Comparison of ENCODE assay signal across 23 cellular contexts in genomic region chr17:29563816-29564215, GRCh38. TPM values are rescaled to one million over a fixed set of nuclear protein-coding genes. Genes with fewer than 3 reads are reported as not detected.
A peak's percentile ranks its signal among the peaks of the same experiment; 100 is the strongest.
DNase-seq lines count a peak whose midpoint lies in the region; ATAC-seq, FAIRE-seq and TF ChIP-seq lines count a peak whose summit lies in the region.
"Had no signal": no experiment of that assay in that cellular context is flagged by ENCODE, and none has a peak within 500 bp of the region (broad histone marks: within the 10 kb centered on the region; RNA-seq: fewer than 3 reads in every experiment).

No MANE protein-coding gene starts in this region.

- DNase-seq in CD4-positive, alpha-beta memory T cell: no peak
- peak; percentile 12 for DNase-seq in GM13976 (ENCODE audit: low spot score)
- no peak for DNase-seq in activated B cell treated with CpG ODN at 0.5 μM for 24 hours
- DNase-seq in naive B cell: peak; percentile 75
- DNase-seq in UCSD-AML1 (lab: John Stamatoyannopoulos, UW; ENCODE audit: unreplicated experiment): no peak
- no peak for DNase-seq in Ammon's horn (ENCODE audit: low spot score)
- DNase-seq in frontal cortex (ENCODE audit: low spot score in 2 of 2): no peak
- DNase-seq: activated T-cell treated with anti-CD3 and anti-CD28 coated beads, Interleukin-2, amount 50 U/mL, for 72 hours; aorta; EL; glutamatergic neuron; HCEC 1CT; IMR-90; midbrain; NCI-H1694; stimulated activated naive CD8-positive, alpha-beta T cell treated with anti-CD3 and anti-CD28 coated beads, Interleukin-15, Interleukin-2, amounts not matched to agents 100 U/mL and 50 U/mL, for 24 hours had no signal

- peaks cover 33% of the 10 kb centered on the region for H3K4me1 ChIP-seq in CD4-positive, alpha-beta memory T cell (ENCODE audit: insufficient read depth, low read length)

- TF ChIP-seq CTCF in GM13976 (IDR thresholded peaks at IDR 0.05; ENCODE audit: borderline replicate concordance, control extremely low read depth, extremely low read depth, insufficient read depth, missing control alignments) (no peak), activated B cell treated with CpG ODN at 0.5 μM for 24 hours (IDR thresholded peaks at IDR 0.05) (no peak)

- peaks cover 6 to 19% of the 10 kb centered on the region in 2 donors for H3K36me3 Mint-ChIP-seq in CD4-positive, alpha-beta memory T cell
- H3K36me3 Mint-ChIP-seq in activated B cell treated with CpG ODN at 0.5 μM for 24 hours (ENCODE audit: low read depth) (peaks cover 11% of the 10 kb centered on the region), naive B cell (peaks cover 0 to 5% of the 10 kb centered on the region in 2 donors)

- H3K27me3 ChIP-seq in CD4-positive, alpha-beta memory T cell (ENCODE audit: insufficient read depth, low read length): no peaks in the 10 kb centered on the region

- H3K9me3 Mint-ChIP-seq in CD4-positive, alpha-beta memory T cell: no peaks in the 10 kb centered on the region
- H3K9me3 Mint-ChIP-seq in activated B cell treated with CpG ODN at 0.5 μM for 24 hours (no peaks in the 10 kb centered on the region), naive B cell (no peaks in the 10 kb centered on the region)
- H3K9me3 Mint-ChIP-seq: activated T-cell treated with anti-CD3 and anti-CD28 coated beads, Interleukin-2, amount 50 U/mL, for 72 hours had no signal

- no peak overlapping the region for H3K27ac ChIP-seq in CD4-positive, alpha-beta memory T cell (ENCODE audit: low read depth, low read length)
- H3K27ac ChIP-seq: C4-2B, coronary artery, epithelial cell of prostate had no signal

- no peak overlapping the region for H3K4me3 ChIP-seq in CD4-positive, alpha-beta memory T cell (ENCODE audit: low read length in 2 of 2)
- H3K4me3 ChIP-seq: coronary artery, skin epidermis had no signal

- peak overlapping the region in 7 of 8 donors; percentile 5 to 62 (median 43) for H3K4me3 Mint-ChIP-seq in CD4-positive, alpha-beta memory T cell
- H3K4me3 Mint-ChIP-seq in activated B cell treated with CpG ODN at 0.5 μM for 24 hours (peak overlapping the region; percentile 46), naive B cell (peak overlapping the region; percentile 19 to 84 (median 66))

- no peaks in the 10 kb centered on the region for H3K27me3 Mint-ChIP-seq in CD4-positive, alpha-beta memory T cell
- H3K27me3 Mint-ChIP-seq in activated B cell treated with CpG ODN at 0.5 μM for 24 hours: no peaks in the 10 kb centered on the region
- no peaks in the 10 kb centered on the region for H3K27me3 Mint-ChIP-seq in naive B cell

- H3K9me3 ChIP-seq in CD4-positive, alpha-beta memory T cell (ENCODE audit: control insufficient read depth in 1 of 2, low read length in 2 of 2): no peaks in the 10 kb centered on the region

- POLR2A ChIA-PET in CD4-positive, alpha-beta memory T cell (lab: Charles Lee; ENCODE audit: partially characterized antibody): interaction anchor here (0.7 to 10.2 kb wide), 5 partner anchors 8 to 614 kb away, joined by 3 to 115 read pairs (median 4); partner anchors contain the start of gene GIT1
- POLR2A ChIA-PET in activated B cell treated with CpG ODN at 0.5 μM for 24 hours (lab: Charles Lee): interaction anchor here (0.6 kb wide), 1 partner anchor 602 kb away, joined by 4 read pairs; no protein-coding TSS in a partner anchor

- H3K36me3 ChIP-seq in CD4-positive, alpha-beta memory T cell (ENCODE audit: insufficient read depth, low read length): peaks cover 9% of the 10 kb centered on the region

- intact Hi-C loops in CD4-positive, alpha-beta memory T cell (cut with micrococcal nuclease): no loop called here
- intact Hi-C loops in activated B cell treated with CpG ODN at 0.5 μM for 24 hours (cut with micrococcal nuclease): loop anchor here (10.0 kb wide), 1 partner anchor 419 kb away; no protein-coding TSS in a partner anchor

- H3K4me1 Mint-ChIP-seq in CD4-positive, alpha-beta memory T cell: peaks cover 19 to 55% (median 40%) of the 10 kb centered on the region in 4 donors
- H3K4me1 Mint-ChIP-seq in activated B cell treated with CpG ODN at 0.5 μM for 24 hours (peaks cover 65% of the 10 kb centered on the region), naive B cell (peaks cover 50 to 72% (median 67%) of the 10 kb centered on the region in 3 donors)

- CTCF ChIA-PET in CD4-positive, alpha-beta memory T cell (lab: Charles Lee; ENCODE audit: partially characterized antibody): interaction anchor here (1.5 to 28.5 kb wide), 5 partner anchors 9 to 53 kb away, joined by 3 to 523 read pairs (median 7); partner anchors contain the start of gene CORO6
- CTCF ChIA-PET in activated B cell treated with CpG ODN at 0.5 μM for 24 hours (lab: Charles Lee): interaction anchor here (0.6 kb wide), 1 partner anchor 224 kb away, joined by 3 read pairs; no protein-coding TSS in a partner anchor

- FAIRE-seq in frontal cortex (lab: Jason Lieb, UNC): no peak
- FAIRE-seq: keratinocyte had no signal

- ATAC-seq in activated B cell treated with CpG ODN at 0.5 μM for 24 hours (ENCODE audit: low read depth) (no peak), naive B cell (ENCODE audit: low read depth in 2 of 2) (peak; percentile 33 to 40), HG03432 (IDR thresholded peaks at IDR 0.05; ENCODE audit: unreplicated experiment) (no peak)
- ATAC-seq: activated T-cell treated with anti-CD3 and anti-CD28 coated beads, Interleukin-2, amount 50 U/mL, for 72 hours; Panc1; stimulated activated naive CD8-positive, alpha-beta T cell treated with anti-CD3 and anti-CD28 coated beads, Interleukin-15, Interleukin-2, amounts not matched to agents 100 U/mL and 50 U/mL, for 24 hours had no signal

- in situ Hi-C loops in GM13976 (cut with MboI; ENCODE audit: low sequenced_read_pairs, unreplicated experiment): no loop called here

- H3K27ac Mint-ChIP-seq in CD4-positive, alpha-beta memory T cell: peak overlapping the region; percentile 36 to 89 (median 73)
- peak overlapping the region; percentile 82 for H3K27ac Mint-ChIP-seq in activated B cell treated with CpG ODN at 0.5 μM for 24 hours
- H3K27ac Mint-ChIP-seq in naive B cell: peak overlapping the region; percentile 63 to 97 (median 92)
- H3K27ac Mint-ChIP-seq: activated T-cell treated with anti-CD3 and anti-CD28 coated beads, Interleukin-2, amount 50 U/mL, for 72 hours had no signal

RNA-seq across cellular contexts. Expression of gene ABHD15, which starts 3.0 kb away (rescaled TPM):
- total RNA-seq in CD4-positive, alpha-beta memory T cell: 10 to 100 TPM; 18.1 to 18.8 TPM
- 10 to 100 TPM in 1 of 2 donors, 1 to 10 TPM in 1; 8.2 to 13.5 TPM for polyA plus RNA-seq in CD4-positive, alpha-beta memory T cell
- total RNA-seq in activated B cell treated with CpG ODN at 0.5 μM for 24 hours (11.0 and 11.2 TPM in 2 replicates), frontal cortex (0.41 TPM)
- 10 to 100 TPM; 15.1 to 45.2 (median 20.3) TPM for polyA plus RNA-seq in naive B cell (ENCODE audit: low read depth in 6 of 6)

RNA-seq across cellular contexts. Expression of gene TP53I13, which starts 4.7 kb away (rescaled TPM):
- total RNA-seq in CD4-positive, alpha-beta memory T cell: 100 to 1,000 TPM; 149 to 158 TPM
- 10 to 100 TPM; 31.5 to 47.5 TPM for polyA plus RNA-seq in CD4-positive, alpha-beta memory T cell
- total RNA-seq in activated B cell treated with CpG ODN at 0.5 μM for 24 hours (65.1 and 71.2 TPM in 2 replicates), frontal cortex (4.9 TPM)
- 10 to 100 TPM; 28.1 to 41.5 (median 38.4) TPM for polyA plus RNA-seq in naive B cell (ENCODE audit: low read depth in 6 of 6)

RNA-seq across cellular contexts. Expression of gene GIT1, which starts 25.6 kb away (rescaled TPM):
- total RNA-seq in CD4-positive, alpha-beta memory T cell: 10 to 100 TPM; 78.9 to 82.8 TPM
- 10 to 100 TPM in 1 of 2 donors, 1 to 10 TPM in 1; 4.2 to 24.9 TPM for polyA plus RNA-seq in CD4-positive, alpha-beta memory T cell
- total RNA-seq in activated B cell treated with CpG ODN at 0.5 μM for 24 hours (41.7 and 45.3 TPM in 2 replicates), frontal cortex (30.6 TPM)
- 10 to 100 TPM in 1 of 6 donors, 1 to 10 TPM in 5; 1.6 to 12.9 (median 4.4) TPM for polyA plus RNA-seq in naive B cell (ENCODE audit: low read depth in 6 of 6)

RNA-seq across cellular contexts. Expression of gene ANKRD13B, which starts 29.1 kb away (rescaled TPM):
- total RNA-seq in CD4-positive, alpha-beta memory T cell: 1 to 10 TPM; 1.3 to 2.3 TPM
- polyA plus RNA-seq in CD4-positive, alpha-beta memory T cell: not detected
- total RNA-seq in activated B cell treated with CpG ODN at 0.5 μM for 24 hours (3.5 and 5.2 TPM in 2 replicates), frontal cortex (19.6 TPM)
- not detected for polyA plus RNA-seq in naive B cell (ENCODE audit: low read depth in 6 of 6)

RNA-seq across cellular contexts. Expression of gene CORO6, which starts 58.9 kb away (rescaled TPM):
- total RNA-seq in CD4-positive, alpha-beta memory T cell: 1 to 10 TPM; 1.6 to 2.2 TPM
- polyA plus RNA-seq in CD4-positive, alpha-beta memory T cell: not detected
- 4.1 and 5.1 TPM in 2 replicates for total RNA-seq in activated B cell treated with CpG ODN at 0.5 μM for 24 hours
- polyA plus RNA-seq in naive B cell (ENCODE audit: low read depth in 6 of 6): under 1 TPM in 2 of 6 donors, not detected in 4; 0.12 to 0.13 TPM
- total RNA-seq in frontal cortex: 0.82 TPM

Comparison
In these comparisons a context has a peak if more than half of its experiments do, and no peak if none do; other contexts are left out.
1. DNase-seq: peak in GM13976 (single experiment) and naive B cell (single experiment); none in CD4-positive, alpha-beta memory T cell (0 of 5), activated B cell treated with CpG ODN at 0.5 μM for 24 hours (single experiment), UCSD-AML1 (single experiment), Ammon's horn (single experiment) and frontal cortex (0 of 2).
2. ATAC-seq: peak in naive B cell (2 of 2); none in activated B cell treated with CpG ODN at 0.5 μM for 24 hours (single experiment) and HG03432 (single experiment).
3. RNA of gene TP53I13, which starts 4.7 kb away (total RNA-seq): 149 to 158 TPM in CD4-positive, alpha-beta memory T cell and 65.1 to 71.2 TPM in activated B cell treated with CpG ODN at 0.5 μM for 24 hours; 4.9 TPM in frontal cortex (single experiment); every median in the first group is over 10 times any median in the second.
4. Peak in every context shown above with its lines, with median percentiles within 50 percentile points of each other: H3K27ac Mint-ChIP-seq and H3K4me3 Mint-ChIP-seq.